In the genomic region with DNA sequence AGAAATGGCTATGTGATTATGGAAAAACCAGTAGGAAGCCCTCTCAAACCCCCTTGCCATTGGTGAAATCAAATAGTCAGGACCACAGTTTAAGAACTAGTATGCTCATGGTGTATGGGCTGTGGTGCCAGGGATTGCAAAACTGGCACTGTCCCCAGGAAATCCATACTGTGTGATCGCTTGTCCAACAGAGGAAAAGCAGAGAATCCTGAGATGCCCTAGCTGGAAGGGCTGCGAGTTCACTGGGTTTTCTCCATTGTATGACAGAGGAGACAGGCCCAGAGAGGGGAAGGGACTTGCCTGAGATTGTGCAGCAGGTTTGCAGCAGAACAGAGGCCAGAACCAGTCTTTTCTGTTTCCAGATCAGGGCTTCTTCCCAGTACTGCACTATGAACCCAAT, we compare ENCODE assay signal across 19 cellular contexts.
"Had no signal": no experiment of that assay in that cellular context is flagged by ENCODE, and none has a peak within 500 bp of the region (broad histone marks: within the 10 kb centered on the region; RNA-seq: fewer than 3 reads in every experiment).

No MANE protein-coding gene starts in this region.

- DNase-seq: activated CD4-positive, alpha-beta T cell treated with anti-CD3 and anti-CD28 coated beads, Interleukin-2, amount 50 U/mL, for 4 hours; activated CD4-positive, CD25-positive, alpha-beta regulatory T cell; activated gamma-delta T cell; activated T-cell treated with anti-CD3 and anti-CD28 coated beads, Interleukin-2, amount 50 U/mL, for 24 hours; amygdala; dermis blood vessel endothelial cell; erythroblast; hypothalamus; kidney glomerular epithelial cell; lower lobe of right lung; midbrain; naive thymus-derived CD4-positive, alpha-beta T cell; posterior cingulate gyrus; stomach; T-helper 2 cell had no signal

- H3K9me3 Mint-ChIP-seq: activated T-cell treated with anti-CD3 and anti-CD28 coated beads, Interleukin-2, amount 50 U/mL, for 24 hours; brain had no signal

- H3K27ac ChIP-seq: lower lobe of right lung, neutrophil had no signal

- ATAC-seq: lower lobe of right lung; naive thymus-derived CD4-positive, alpha-beta T cell; sciatic nerve had no signal

- H3K27me3 Mint-ChIP-seq: activated naive CD8-positive, alpha-beta T cell; activated T-cell treated with anti-CD3 and anti-CD28 coated beads, Interleukin-2, amount 50 U/mL, for 24 hours; brain; naive thymus-derived CD4-positive, alpha-beta T cell had no signal

- H3K4me3 Mint-ChIP-seq: activated naive CD8-positive, alpha-beta T cell; activated T-cell treated with anti-CD3 and anti-CD28 coated beads, Interleukin-2, amount 50 U/mL, for 24 hours; brain; naive thymus-derived CD4-positive, alpha-beta T cell had no signal

- H3K4me1 ChIP-seq: lower lobe of right lung had no signal

- H3K4me3 ChIP-seq: lower lobe of right lung, stomach had no signal

- H3K27me3 ChIP-seq: neutrophil, stomach had no signal

- H3K9me3 ChIP-seq: lower lobe of right lung, neutrophil, stomach had no signal

- H3K27ac Mint-ChIP-seq: activated naive CD8-positive, alpha-beta T cell; activated T-cell treated with anti-CD3 and anti-CD28 coated beads, Interleukin-2, amount 50 U/mL, for 24 hours; naive thymus-derived CD4-positive, alpha-beta T cell had no signal
